ENCODE assay signal across 9 cellular contexts in genomic region chr14:54267172-54267571, GRCh38.
DNase-seq lines count a peak whose midpoint lies in the region; ATAC-seq lines count a peak whose summit lies in the region.
"Had no signal": no experiment of that assay in that cellular context is flagged by ENCODE, and none has a peak within 500 bp of the region (broad histone marks: within the 10 kb centered on the region; RNA-seq: fewer than 3 reads in every experiment).

No MANE protein-coding gene starts in this region.

- DNase-seq in myocyte (ENCODE audit: low read depth) (peak; percentile 69), globus pallidus (ENCODE audit: low spot score) (no peak), GOT3 (lab: John Stamatoyannopoulos, UW) (no peak), OCI-M1 (lab: John Stamatoyannopoulos, UW) (no peak)
- DNase-seq: NCI-H187, ovary had no signal

- peak; percentile 92 for ATAC-seq in GM18907 (IDR thresholded peaks at IDR 0.05; ENCODE audit: unreplicated experiment)
- peak; percentile 86 for ATAC-seq in GM21576 (IDR thresholded peaks at IDR 0.05; ENCODE audit: unreplicated experiment)
- peak; percentile 87 for ATAC-seq in HG03354 (IDR thresholded peaks at IDR 0.05; ENCODE audit: poor library complexity, severe bottlenecking, unreplicated experiment)
